Comparison of ENCODE assay signal across 9 cellular contexts in the genomic region with DNA sequence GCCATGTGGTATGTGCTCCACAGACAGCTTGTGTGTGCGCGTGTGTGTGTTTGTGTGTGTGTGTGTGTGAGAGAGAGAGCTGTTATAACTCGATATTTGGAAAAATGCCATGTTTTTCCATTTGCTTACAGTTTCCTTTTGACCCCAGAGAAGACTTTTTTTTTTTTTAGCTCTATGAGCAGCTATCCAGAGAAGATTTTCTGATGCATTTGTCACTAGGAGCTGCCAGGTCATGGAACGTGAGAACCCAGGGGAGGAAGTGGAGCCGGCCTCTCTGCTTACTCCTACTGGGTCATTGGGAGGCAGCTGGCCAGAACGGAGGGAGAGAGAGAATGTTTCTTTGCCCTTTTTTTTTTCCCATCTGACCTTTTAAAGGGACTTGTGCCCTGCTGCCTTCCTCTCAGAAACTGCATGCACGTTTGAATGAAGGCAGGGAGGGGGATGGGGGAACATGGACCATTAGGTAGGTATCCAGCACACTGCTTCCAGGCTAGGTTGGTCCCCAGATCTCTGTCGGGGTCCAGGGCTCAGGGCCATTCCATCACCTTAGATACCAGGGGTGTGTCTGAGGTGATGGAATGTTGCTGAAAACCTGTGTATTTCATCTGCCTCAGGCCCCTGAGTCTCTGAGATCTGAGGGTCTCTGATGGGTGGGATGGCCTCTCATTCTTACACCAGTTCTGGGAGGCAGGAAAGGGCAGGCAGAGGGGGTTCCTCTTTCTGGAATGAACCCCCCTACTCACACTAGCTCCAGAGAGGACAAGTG. TPM values are rescaled to one million over a fixed set of nuclear protein-coding genes. Genes with fewer than 3 reads are reported as not detected.
A peak's percentile ranks its signal among the peaks of the same experiment; 100 is the strongest.
DNase-seq lines count a peak whose midpoint lies in the region; ATAC-seq and TF ChIP-seq lines count a peak whose summit lies in the region.
"Had no signal": no experiment of that assay in that cellular context is flagged by ENCODE, and none has a peak within 500 bp of the region (broad histone marks: within the 10 kb centered on the region; RNA-seq: fewer than 3 reads in every experiment).

No MANE protein-coding gene starts in this region.

- no peaks in the 10 kb centered on the region for H3K79me2 ChIP-seq in ACC112 (ENCODE audit: control insufficient read depth, insufficient read depth, low read length, unreplicated experiment)

- H3K9me3 ChIP-seq in A673 (ENCODE audit: low read depth, low read length, poor library complexity, severe bottlenecking) (no peaks in the 10 kb centered on the region), T-helper 17 cell (ENCODE audit: control insufficient read depth, low read length, poor library complexity, severe bottlenecking) (no peaks in the 10 kb centered on the region)

- H3K4me3 ChIP-seq in ACC112 (ENCODE audit: low read depth, low read length) (no peak overlapping the region), choroid plexus epithelial cell (ENCODE audit: low read depth, low read length) (no peak overlapping the region), A673 (ENCODE audit: low read depth, low read length, poor library complexity, severe bottlenecking) (no peak overlapping the region)

- H3K27ac ChIP-seq in ACC112 (ENCODE audit: low read depth, low read length) (peak overlapping the region; percentile 31; the same call in 1 of the 2 replicates), A673 (ENCODE audit: low read depth, low read length, poor library complexity, severe bottlenecking) (no peak overlapping the region)

- H3K4me1 Mint-ChIP-seq in mesothelial cell of epicardium = peaks cover 43% of the 10 kb centered on the region
- peaks cover 4% of the 10 kb centered on the region for H3K4me1 Mint-ChIP-seq in T-helper 17 cell

- TF ChIP-seq CTCF in choroid plexus epithelial cell (conservative IDR thresholded peaks at IDR 0.05; ENCODE audit: low read depth, low read length) (no peak), mesothelial cell of epicardium (IDR thresholded peaks at IDR 0.05; ENCODE audit: unreplicated experiment) (no peak), A673 (conservative IDR thresholded peaks at IDR 0.05; ENCODE audit: low read depth, low read length) (no peak)

- no TSS peak for BruUV-seq in A673 (replicated peaks; lab: Mats Ljungman, UMichigan)

- peak overlapping the region; percentile 80 for H3K27ac Mint-ChIP-seq in mesothelial cell of epicardium
- no peak overlapping the region for H3K27ac Mint-ChIP-seq in T-helper 17 cell
- H3K27ac Mint-ChIP-seq: CD4-positive, CD25-positive, alpha-beta regulatory T cell had no signal

- H3K9me3 Mint-ChIP-seq in mesothelial cell of epicardium = no peaks in the 10 kb centered on the region

- H3K36me3 Mint-ChIP-seq in mesothelial cell of epicardium = no peaks in the 10 kb centered on the region
- H3K36me3 Mint-ChIP-seq in T-helper 17 cell (ENCODE audit: low read depth) = no peaks in the 10 kb centered on the region
- H3K36me3 Mint-ChIP-seq: CD4-positive, CD25-positive, alpha-beta regulatory T cell had no signal

- POLR2A ChIA-PET in A673 (lab: Charles Lee; ENCODE audit: low non-redundant PET) = no interaction called here

- intact Hi-C loops in A673 (cut with micrococcal nuclease; ENCODE audit: unreplicated experiment) = no loop called here

- CTCF ChIA-PET in A673 (lab: Charles Lee) = interaction anchor here (0.7 kb wide), 1 partner anchor 22 kb away, joined by 3 read pairs; no protein-coding TSS in a partner anchor

- H3K27me3 Mint-ChIP-seq in mesothelial cell of epicardium (ENCODE audit: low read depth) (no peaks in the 10 kb centered on the region), T-helper 17 cell (peaks cover 56% of the 10 kb centered on the region)

- H3K36me3 ChIP-seq in ACC112 (ENCODE audit: insufficient read depth, low read length) (no peaks in the 10 kb centered on the region), A673 (ENCODE audit: insufficient read depth, low read length, poor library complexity, severe bottlenecking) (no peaks in the 10 kb centered on the region)

- no peak overlapping the region for H3K4me3 Mint-ChIP-seq in mesothelial cell of epicardium
- no peak overlapping the region for H3K4me3 Mint-ChIP-seq in T-helper 17 cell

- ATAC-seq in T-helper 17 cell = no peak

- peaks cover 36% of the 10 kb centered on the region for H3K4me1 ChIP-seq in ACC112 (ENCODE audit: control insufficient read depth, insufficient read depth, low read length, unreplicated experiment)
- peaks cover 24% of the 10 kb centered on the region for H3K4me1 ChIP-seq in A673 (ENCODE audit: insufficient read depth, low read length, poor library complexity, severe bottlenecking)

- DNase-seq in LHCN-M2 (ENCODE audit: low read depth) (peak; percentile 81), choroid plexus epithelial cell (ENCODE audit: low read depth) (peak; percentile 67), mesothelial cell of epicardium (ENCODE audit: low spot score in 2 of 2, unreplicated experiment in 2 of 2) (no peak), A673 (ENCODE audit: low spot score) (no peak), T-helper 17 cell (no peak)
- DNase-seq in activated naive CD4-positive, alpha-beta T cell treated with Interleukin-2 at 50 U/mL for 16 hours = no peak
- no peak for DNase-seq in stimulated activated CD4-positive, alpha-beta T cell treated with anti-CD3 and anti-CD28 coated beads, Interleukin-12 subunit alpha, Interleukin-12 subunit beta, amount 100 ng/mL, for 4 hours
- DNase-seq: CD4-positive, CD25-positive, alpha-beta regulatory T cell had no signal

- no peak overlapping the region for H2AFZ ChIP-seq in ACC112 (ENCODE audit: low read length, unreplicated experiment)

- H3K27me3 ChIP-seq in ACC112 (ENCODE audit: insufficient read depth, low read length) (no peaks in the 10 kb centered on the region), A673 (replicated peaks; ENCODE audit: insufficient read depth, low read depth, low read length, poor library complexity) (no peaks in the 10 kb centered on the region)

RNA-seq across cellular contexts. Expression of a gene that starts 11.2 kb away (rescaled TPM):
- total RNA-seq in LHCN-M2 (2014; rRNA removed) (36.3 and 37.1 TPM in 2 replicates), mesothelial cell of epicardium (41.4 to 46.6 TPM (median 46.0 TPM) in 3 replicates), A673 (2021) (64.6 and 69.1 TPM in 2 replicates), T-helper 17 cell (10 to 100 TPM; 24.2 to 29.8 TPM)
- polyA plus RNA-seq in LHCN-M2 (2012) = 56.7 TPM

RNA-seq across cellular contexts. Expression of a gene that starts 53.9 kb away (rescaled TPM):
- total RNA-seq in LHCN-M2 (2014; rRNA removed) (not detected in 2 replicates), mesothelial cell of epicardium (0.80 to 0.88 TPM (median 0.82 TPM) in 3 replicates), A673 (2021) (0.11 TPM in 2 replicates), T-helper 17 cell (under 1 TPM in 1 of 2 donors, not detected in 1; 0.29 TPM)
- polyA plus RNA-seq in LHCN-M2 (2012) = 0.18 TPM

Comparison
In these comparisons a context has a peak if more than half of its experiments do, and no peak if none do; other contexts are left out.
1. DNase-seq: peak in LHCN-M2 (single experiment) and choroid plexus epithelial cell (single experiment); none in mesothelial cell of epicardium (0 of 2), activated naive CD4-positive, alpha-beta T cell treated with Interleukin-2 at 50 U/mL for 16 hours (single experiment), A673 (single experiment), stimulated activated CD4-positive, alpha-beta T cell treated with anti-CD3 and anti-CD28 coated beads, Interleukin-12 subunit alpha, Interleukin-12 subunit beta, amount 100 ng/mL, for 4 hours (single experiment) and T-helper 17 cell (0 of 3).